ENCODE assay signal across 2 cellular contexts in the genomic region with DNA sequence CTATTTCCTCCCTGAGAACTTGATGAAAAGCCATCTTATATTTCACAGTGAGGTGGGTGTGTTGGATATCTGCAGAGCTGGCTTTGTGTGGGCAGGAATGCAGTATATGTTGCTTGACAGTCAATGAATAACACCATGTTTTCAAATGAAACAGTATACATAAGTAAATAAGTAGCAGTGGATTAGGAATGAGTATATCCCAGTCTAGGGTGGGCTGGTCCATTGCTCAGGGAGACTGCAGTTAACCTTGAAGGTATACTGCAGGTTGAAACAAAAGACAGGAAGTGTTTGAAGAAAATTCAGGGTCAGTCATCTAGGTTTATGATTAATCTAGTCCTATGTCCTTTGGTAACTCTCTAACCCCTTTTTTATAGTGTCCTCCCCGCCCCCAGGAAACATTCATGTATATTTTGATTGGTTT.
TF ChIP-seq lines count a peak whose summit lies in the region.

No MANE protein-coding gene starts in this region.

TF ChIP-seq in A549, 52 proteins besides CTCF, POLR2A, EP300 and RAD21 (continued from another document):
- TF ChIP-seq, protein P1, sequence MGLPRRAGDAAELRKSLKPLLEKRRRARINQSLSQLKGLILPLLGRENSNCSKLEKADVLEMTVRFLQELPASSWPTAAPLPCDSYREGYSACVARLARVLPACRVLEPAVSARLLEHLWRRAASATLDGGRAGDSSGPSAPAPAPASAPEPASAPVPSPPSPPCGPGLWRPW (IDR thresholded peaks at IDR 0.05), result no peak
- TF ChIP-seq NR3C1 (IDR thresholded peaks at IDR 0.05), result no peak
- TF ChIP-seq, protein P2, sequence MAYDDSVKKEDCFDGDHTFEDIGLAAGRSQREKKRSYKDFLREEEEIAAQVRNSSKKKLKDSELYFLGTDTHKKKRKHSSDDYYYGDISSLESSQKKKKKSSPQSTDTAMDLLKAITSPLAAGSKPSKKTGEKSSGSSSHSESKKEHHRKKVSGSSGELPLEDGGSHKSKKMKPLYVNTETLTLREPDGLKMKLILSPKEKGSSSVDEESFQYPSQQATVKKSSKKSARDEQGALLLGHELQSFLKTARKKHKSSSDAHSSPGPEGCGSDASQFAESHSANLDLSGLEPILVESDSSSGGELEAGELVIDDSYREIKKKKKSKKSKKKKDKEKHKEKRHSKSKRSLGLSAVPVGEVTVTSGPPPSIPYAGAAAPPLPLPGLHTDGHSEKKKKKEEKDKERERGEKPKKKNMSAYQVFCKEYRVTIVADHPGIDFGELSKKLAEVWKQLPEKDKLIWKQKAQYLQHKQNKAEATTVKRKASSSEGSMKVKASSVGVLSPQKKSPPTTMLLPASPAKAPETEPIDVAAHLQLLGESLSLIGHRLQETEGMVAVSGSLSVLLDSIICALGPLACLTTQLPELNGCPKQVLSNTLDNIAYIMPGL (CRISPR knock-in tag; IDR thresholded peaks at IDR 0.05; ENCODE audit: borderline replicate concordance), result no peak
TF ChIP-seq in A549: peak in this region for 0.

TF ChIP-seq in HCT116, 20 proteins besides CTCF, POLR2A, EP300 and RAD21 (continued from another document):
- TF ChIP-seq, protein P3, sequence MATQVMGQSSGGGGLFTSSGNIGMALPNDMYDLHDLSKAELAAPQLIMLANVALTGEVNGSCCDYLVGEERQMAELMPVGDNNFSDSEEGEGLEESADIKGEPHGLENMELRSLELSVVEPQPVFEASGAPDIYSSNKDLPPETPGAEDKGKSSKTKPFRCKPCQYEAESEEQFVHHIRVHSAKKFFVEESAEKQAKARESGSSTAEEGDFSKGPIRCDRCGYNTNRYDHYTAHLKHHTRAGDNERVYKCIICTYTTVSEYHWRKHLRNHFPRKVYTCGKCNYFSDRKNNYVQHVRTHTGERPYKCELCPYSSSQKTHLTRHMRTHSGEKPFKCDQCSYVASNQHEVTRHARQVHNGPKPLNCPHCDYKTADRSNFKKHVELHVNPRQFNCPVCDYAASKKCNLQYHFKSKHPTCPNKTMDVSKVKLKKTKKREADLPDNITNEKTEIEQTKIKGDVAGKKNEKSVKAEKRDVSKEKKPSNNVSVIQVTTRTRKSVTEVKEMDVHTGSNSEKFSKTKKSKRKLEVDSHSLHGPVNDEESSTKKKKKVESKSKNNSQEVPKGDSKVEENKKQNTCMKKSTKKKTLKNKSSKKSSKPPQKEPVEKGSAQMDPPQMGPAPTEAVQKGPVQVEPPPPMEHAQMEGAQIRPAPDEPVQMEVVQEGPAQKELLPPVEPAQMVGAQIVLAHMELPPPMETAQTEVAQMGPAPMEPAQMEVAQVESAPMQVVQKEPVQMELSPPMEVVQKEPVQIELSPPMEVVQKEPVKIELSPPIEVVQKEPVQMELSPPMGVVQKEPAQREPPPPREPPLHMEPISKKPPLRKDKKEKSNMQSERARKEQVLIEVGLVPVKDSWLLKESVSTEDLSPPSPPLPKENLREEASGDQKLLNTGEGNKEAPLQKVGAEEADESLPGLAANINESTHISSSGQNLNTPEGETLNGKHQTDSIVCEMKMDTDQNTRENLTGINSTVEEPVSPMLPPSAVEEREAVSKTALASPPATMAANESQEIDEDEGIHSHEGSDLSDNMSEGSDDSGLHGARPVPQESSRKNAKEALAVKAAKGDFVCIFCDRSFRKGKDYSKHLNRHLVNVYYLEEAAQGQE (IDR thresholded peaks at IDR 0.05; ENCODE audit: low read depth), result no peak
- TF ChIP-seq POLR2AphosphoS5 (IDR thresholded peaks at IDR 0.05; ENCODE audit: low read depth, low read length) (no peak), SRF (IDR thresholded peaks at IDR 0.05; ENCODE audit: low read depth) (no peak), FOSL1 (IDR thresholded peaks at IDR 0.05; ENCODE audit: low read depth) (no peak), JUND (IDR thresholded peaks at IDR 0.05) (no peak), SP1 (IDR thresholded peaks at IDR 0.05; ENCODE audit: low read depth) (no peak), ZFX (IDR thresholded peaks at IDR 0.05) (no peak), EGR1 (IDR thresholded peaks at IDR 0.05; ENCODE audit: low read depth) (no peak), ZNF274 (IDR thresholded peaks at IDR 0.05; ENCODE audit: low read depth, low read length) (no peak)
- TF ChIP-seq, protein P4, sequence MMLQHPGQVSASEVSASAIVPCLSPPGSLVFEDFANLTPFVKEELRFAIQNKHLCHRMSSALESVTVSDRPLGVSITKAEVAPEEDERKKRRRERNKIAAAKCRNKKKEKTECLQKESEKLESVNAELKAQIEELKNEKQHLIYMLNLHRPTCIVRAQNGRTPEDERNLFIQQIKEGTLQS (IDR thresholded peaks at IDR 0.05), result no peak
- TF ChIP-seq, protein P5, sequence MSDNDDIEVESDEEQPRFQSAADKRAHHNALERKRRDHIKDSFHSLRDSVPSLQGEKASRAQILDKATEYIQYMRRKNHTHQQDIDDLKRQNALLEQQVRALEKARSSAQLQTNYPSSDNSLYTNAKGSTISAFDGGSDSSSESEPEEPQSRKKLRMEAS (IDR thresholded peaks at IDR 0.05), result no peak
